ENCODE assay signal across 26 cellular contexts in the genomic region with DNA sequence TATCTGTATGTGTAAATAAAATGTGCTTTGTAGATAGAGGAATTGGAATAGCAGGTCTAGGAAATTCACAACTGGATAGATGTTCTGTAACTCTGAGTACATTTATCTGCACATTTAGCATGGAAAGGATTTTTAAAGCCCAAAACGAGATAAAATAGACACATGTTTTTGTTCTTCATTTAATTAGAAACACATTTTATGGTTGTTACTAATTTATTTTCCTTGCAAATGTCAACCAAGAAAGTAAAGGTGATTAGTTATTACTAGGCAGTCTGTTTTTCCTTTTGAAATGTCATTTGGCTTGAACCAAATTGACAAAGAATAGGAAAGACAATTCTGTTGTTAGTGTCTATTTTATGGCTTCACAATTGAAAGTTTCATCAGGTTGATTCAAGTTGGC. TPM values are rescaled to one million over a fixed set of nuclear protein-coding genes. Genes with fewer than 3 reads are reported as not detected.
"Had no signal": no experiment of that assay in that cellular context is flagged by ENCODE, and none has a peak within 500 bp of the region (broad histone marks: within the 10 kb centered on the region; RNA-seq: fewer than 3 reads in every experiment).

No MANE protein-coding gene starts in this region.

- H3K27ac ChIP-seq: neural progenitor cell, ovary, parathyroid adenoma, psoas muscle, right lobe of liver, sigmoid colon, stomach, thoracic aorta, thyroid gland, tibial nerve, upper lobe of left lung, vagina had no signal

- H3K79me2 ChIP-seq: parathyroid adenoma had no signal

- H3K9ac ChIP-seq: neural progenitor cell, parathyroid adenoma had no signal

- FAIRE-seq: small intestine, urothelium cell line had no signal

- DNase-seq: natural killer cell; occipital lobe; ovary; posterior cingulate gyrus; psoas muscle; right cardiac atrium; right lobe of liver; sigmoid colon; small intestine; stimulated activated CD4-positive, alpha-beta T cell treated with anti-CD3 and anti-CD28 coated beads, Interleukin-15, amount 100 ng/mL, for 24 hours; stimulated activated CD4-positive, alpha-beta T cell treated with anti-CD3 and anti-CD28 coated beads, Interleukin-2, amount 100 ng/mL, for 24 hours; stimulated activated CD4-positive, alpha-beta T cell treated with anti-CD3 and anti-CD28 coated beads, Interleukin-2, amount 100 ng/mL, for 48 hours; stimulated activated CD4-positive, alpha-beta T cell treated with anti-CD3 and anti-CD28 coated beads, Interleukin-4, amount 100 ng/mL, for 24 hours; stimulated activated naive B cell treated with anti-CD40 and anti-IgM and Interleukin-4, amounts not matched to agents 10 μg/mL and 1 μg/mL and 100 μg/mL, for 72 hours; stimulated activated naive CD4-positive, alpha-beta T cell treated with Interleukin-2 at 50 U/mL for 16 hours; stomach; thyroid gland; trophoblast cell; upper lobe of left lung had no signal

- H3K9me3 ChIP-seq: ovary, psoas muscle, right lobe of liver, sigmoid colon, stomach, thoracic aorta, thyroid gland, tibial nerve, upper lobe of left lung, vagina had no signal

- H3K4me1 ChIP-seq: neural progenitor cell, parathyroid adenoma, psoas muscle, right lobe of liver, thyroid gland, upper lobe of left lung, vagina had no signal

- H3K36me3 ChIP-seq: neural progenitor cell, ovary, right lobe of liver, sigmoid colon, stomach, thoracic aorta, thyroid gland, tibial nerve, upper lobe of left lung, vagina had no signal

- H2AFZ ChIP-seq: neural progenitor cell, parathyroid adenoma had no signal

- H3K27me3 ChIP-seq: neural progenitor cell, ovary, right lobe of liver, sigmoid colon, stomach, thyroid gland, tibial nerve, upper lobe of left lung, vagina had no signal

- H3K4me3 ChIP-seq: neural progenitor cell, ovary, psoas muscle, right lobe of liver, sigmoid colon, stomach, thoracic aorta, thyroid gland, tibial nerve, upper lobe of left lung, vagina had no signal

- H3K4me2 ChIP-seq: neural progenitor cell had no signal

RNA-seq across cellular contexts. Expression of a gene that starts 0.8 kb away (rescaled TPM):
- polyA plus RNA-seq: neural cell, right cardiac atrium, small intestine, stomach had no signal
